Comparison of ENCODE assay signal across 10 cellular contexts in genomic region chr5:147417133-147417813, GRCh38.
DNase-seq lines count a peak whose midpoint lies in the region; ATAC-seq, FAIRE-seq and TF ChIP-seq lines count a peak whose summit lies in the region.
"Had no signal": no experiment of that assay in that cellular context is flagged by ENCODE, and none has a peak within 500 bp of the region (broad histone marks: within the 10 kb centered on the region; RNA-seq: fewer than 3 reads in every experiment).

No MANE protein-coding gene starts in this region.

- H3K9me3 ChIP-seq in astrocyte (ENCODE audit: insufficient read depth, low read depth, low read length), result no peaks in the 10 kb centered on the region

- no peak overlapping the region for H3K4me3 Mint-ChIP-seq in astrocyte (ENCODE audit: unreplicated experiment)
- no peak overlapping the region for H3K4me3 Mint-ChIP-seq in stimulated activated naive CD8-positive, alpha-beta T cell treated with anti-CD3 and anti-CD28 coated beads, Interleukin-15, amount 100 ng/mL, for 72 hours
- H3K4me3 Mint-ChIP-seq: memory B cell had no signal

- no peaks in the 10 kb centered on the region for H3K27me3 ChIP-seq in astrocyte (ENCODE audit: insufficient read depth, low read length)

- H3K9ac ChIP-seq in astrocyte (ENCODE audit: low read length), result peak overlapping the region; percentile 44

- H3K4me3 ChIP-seq in astrocyte (ENCODE audit: insufficient read depth, low read depth, low read length) (no peak overlapping the region), skeletal muscle cell (ENCODE audit: low read depth, low read length) (no peak overlapping the region)

- FAIRE-seq in astrocyte (lab: Jason Lieb, UNC), result peak; percentile 9

- TF ChIP-seq CTCF in astrocyte (IDR thresholded peaks at IDR 0.05; ENCODE audit: insufficient read depth, low read depth, low read length), result no peak

- H3K79me2 ChIP-seq in astrocyte (ENCODE audit: insufficient read depth, low read length), result peaks cover 53% of the 10 kb centered on the region

- H3K27me3 Mint-ChIP-seq in astrocyte (ENCODE audit: low read depth, unreplicated experiment), result no peaks in the 10 kb centered on the region
- peaks cover 17% of the 10 kb centered on the region for H3K27me3 Mint-ChIP-seq in stimulated activated naive CD8-positive, alpha-beta T cell treated with anti-CD3 and anti-CD28 coated beads, Interleukin-15, amount 100 ng/mL, for 72 hours
- H3K27me3 Mint-ChIP-seq: memory B cell had no signal

- peaks cover 33% of the 10 kb centered on the region for H3K4me1 ChIP-seq in astrocyte (ENCODE audit: insufficient read depth, low read length)

- H3K4me2 ChIP-seq in astrocyte (ENCODE audit: low read length), result peak overlapping the region; percentile 42

- ATAC-seq in left cardiac atrium, result peak; percentile 85 to 92
- no peak for ATAC-seq in stimulated activated naive CD8-positive, alpha-beta T cell treated with anti-CD3 and anti-CD28 coated beads, Interleukin-15, amount 100 ng/mL, for 72 hours

- peaks cover 70% of the 10 kb centered on the region for H4K20me1 ChIP-seq in astrocyte (ENCODE audit: insufficient read depth, low read length)

- peaks cover 28% of the 10 kb centered on the region for H3K36me3 ChIP-seq in astrocyte (ENCODE audit: insufficient read depth, low read length)

- H3K36me3 Mint-ChIP-seq in astrocyte (ENCODE audit: low read depth, unreplicated experiment), result peaks cover 35% of the 10 kb centered on the region
- H3K36me3 Mint-ChIP-seq: memory B cell had no signal

- intact Hi-C loops in left cardiac atrium (cut with DNase I), result no loop called here

- peaks cover 1% of the 10 kb centered on the region for H3K9me3 Mint-ChIP-seq in astrocyte (ENCODE audit: unreplicated experiment)
- peaks cover 0 to 4% of the 10 kb centered on the region in 2 donors for H3K9me3 Mint-ChIP-seq in stimulated activated naive CD8-positive, alpha-beta T cell treated with anti-CD3 and anti-CD28 coated beads, Interleukin-15, amount 100 ng/mL, for 72 hours

- no peak overlapping the region for H2AFZ ChIP-seq in astrocyte (ENCODE audit: low read depth, low read length)

- peak; percentile 56 for DNase-seq in HT-29 (ENCODE audit: low spot score)
- DNase-seq in astrocyte (ENCODE audit: low read depth), result peak; percentile 97
- DNase-seq in left cardiac atrium, result peak; percentile 74
- peak; percentile 83 for DNase-seq in skeletal muscle cell (ENCODE audit: low read depth)
- no peak for DNase-seq in NCI-H510A (lab: John Stamatoyannopoulos, UW)
- DNase-seq in activated CD4-positive, CD25-positive, alpha-beta regulatory T cell (lab: John Stamatoyannopoulos, UW), result no peak
- no peak for DNase-seq in stimulated activated naive CD8-positive, alpha-beta T cell treated with anti-CD3 and anti-CD28 coated beads, Interleukin-15, amount 100 ng/mL, for 72 hours
- no peak for DNase-seq in LoVo (ENCODE audit: low spot score)
- DNase-seq: SIG-M5 had no signal

- H3K27ac Mint-ChIP-seq in astrocyte (ENCODE audit: unreplicated experiment), result no peak overlapping the region
- H3K27ac Mint-ChIP-seq in stimulated activated naive CD8-positive, alpha-beta T cell treated with anti-CD3 and anti-CD28 coated beads, Interleukin-15, amount 100 ng/mL, for 72 hours, result no peak overlapping the region
- H3K27ac Mint-ChIP-seq: memory B cell had no signal

- peak overlapping the region; percentile 67 for H3K27ac ChIP-seq in astrocyte (ENCODE audit: low read depth, low read length)

- peaks cover 34% of the 10 kb centered on the region for H3K4me1 Mint-ChIP-seq in astrocyte (ENCODE audit: low read depth, unreplicated experiment)
- no peaks in the 10 kb centered on the region for H3K4me1 Mint-ChIP-seq in stimulated activated naive CD8-positive, alpha-beta T cell treated with anti-CD3 and anti-CD28 coated beads, Interleukin-15, amount 100 ng/mL, for 72 hours
- H3K4me1 Mint-ChIP-seq: memory B cell had no signal

Comparison
In these comparisons a context has a peak if more than half of its experiments do, and no peak if none do; other contexts are left out.
1. DNase-seq: peak in HT-29 (single experiment), astrocyte (single experiment), left cardiac atrium (single experiment) and skeletal muscle cell (single experiment); none in NCI-H510A (single experiment), activated CD4-positive, CD25-positive, alpha-beta regulatory T cell (0 of 4), stimulated activated naive CD8-positive, alpha-beta T cell treated with anti-CD3 and anti-CD28 coated beads, Interleukin-15, amount 100 ng/mL, for 72 hours (0 of 2) and LoVo (single experiment).